11 cellular contexts compared by ENCODE assay signal in the genomic region with DNA sequence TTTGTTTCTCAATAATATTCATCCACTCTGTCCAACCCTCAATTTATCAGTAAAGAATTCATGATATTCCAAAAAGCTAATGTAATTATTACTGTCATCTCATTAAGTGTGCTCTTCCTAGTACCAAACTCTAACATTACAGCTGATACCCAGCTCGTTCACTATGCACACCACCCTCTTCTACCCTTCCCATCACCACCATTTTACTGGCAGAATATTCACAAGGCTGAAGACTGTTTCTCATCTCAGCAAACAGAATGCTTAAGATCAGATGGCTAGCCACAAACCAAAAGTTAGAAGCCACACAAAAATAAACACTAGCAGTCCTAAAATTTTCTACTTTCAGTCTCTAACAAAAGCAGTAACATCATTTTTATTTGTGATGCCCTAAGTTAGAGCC.
DNase-seq lines count a peak whose midpoint lies in the region; ATAC-seq and TF ChIP-seq lines count a peak whose summit lies in the region.
"Had no signal": no experiment of that assay in that cellular context is flagged by ENCODE, and none has a peak within 500 bp of the region (broad histone marks: within the 10 kb centered on the region; RNA-seq: fewer than 3 reads in every experiment).

No MANE protein-coding gene starts in this region.

- TF ChIP-seq CTCF in DOHH2 (IDR thresholded peaks at IDR 0.05; ENCODE audit: low read depth, low read length, poor library complexity, severe bottlenecking) (no peak), Panc1 (IDR thresholded peaks at IDR 0.05) (no peak), psoas muscle (IDR thresholded peaks at IDR 0.05) (no peak)

- peak overlapping the region; percentile 69 for H3K4me2 ChIP-seq in DOHH2 (ENCODE audit: low read length)

- POLR2A ChIA-PET in Panc1 (lab: Charles Lee) = interaction anchor here (0.6 kb wide), 1 partner anchor 48 kb away, joined by 3 read pairs; no protein-coding TSS in a partner anchor
- POLR2A ChIA-PET in HEK293T (lab: Yijun Ruan, JAX) = no interaction called here

- H3K4me3 ChIP-seq in DOHH2 (ENCODE audit: low read length) = peak overlapping the region; percentile 76
- peak overlapping the region in 1 of 2 experiments; percentile 44; a peak in 2 of 4 replicates for H3K4me3 ChIP-seq in Panc1 (ENCODE audit: low read depth in 2 of 2, low read length in 2 of 2)
- peak overlapping the region; percentile 95 for H3K4me3 ChIP-seq in endocrine pancreas (ENCODE audit: control insufficient read depth, insufficient read depth, low read length)
- H3K4me3 ChIP-seq in psoas muscle = peak overlapping the region; percentile 73

- H3K9me2 ChIP-seq in DOHH2 (replicated peaks; ENCODE audit: control insufficient read depth, low read length) = no peaks in the 10 kb centered on the region

- no peak overlapping the region for H3K27ac ChIP-seq in DOHH2 (ENCODE audit: low read depth, low read length)
- peak overlapping the region; percentile 11; the same call in 1 of the 2 replicates for H3K27ac ChIP-seq in Panc1 (ENCODE audit: low read length)
- peak overlapping the region; percentile 90 for H3K27ac ChIP-seq in psoas muscle

- H3K9me3 ChIP-seq in DOHH2 (ENCODE audit: control insufficient read depth, insufficient read depth, low read length) = no peaks in the 10 kb centered on the region
- H3K9me3 ChIP-seq in Panc1 (ENCODE audit: control insufficient read depth, insufficient read depth, low read depth, low read length) = no peaks in the 10 kb centered on the region
- H3K9me3 ChIP-seq in endocrine pancreas (ENCODE audit: control insufficient read depth, low read length) = no peaks in the 10 kb centered on the region
- no peaks in the 10 kb centered on the region for H3K9me3 ChIP-seq in psoas muscle

- ATAC-seq in Panc1 (no peak), psoas muscle (no peak), GM18519 (IDR thresholded peaks at IDR 0.05; ENCODE audit: low FRiP score, unreplicated experiment) (no peak), HG03039 (IDR thresholded peaks at IDR 0.05; ENCODE audit: unreplicated experiment) (no peak)

- no peaks in the 10 kb centered on the region for H4K20me1 ChIP-seq in DOHH2 (ENCODE audit: control insufficient read depth, insufficient read depth, low read depth, low read length)

- H3K36me3 ChIP-seq in DOHH2 (ENCODE audit: control insufficient read depth, low read length) (no peaks in the 10 kb centered on the region), Panc1 (ENCODE audit: control insufficient read depth, insufficient read depth, low read length) (no peaks in the 10 kb centered on the region), endocrine pancreas (ENCODE audit: control insufficient read depth, insufficient read depth, low read length) (no peaks in the 10 kb centered on the region), psoas muscle (ENCODE audit: insufficient read depth in 1 of 2, low read depth in 1 of 2) (no peaks in the 10 kb centered on the region)

- intact Hi-C loops in Panc1 (cut with micrococcal nuclease; ENCODE audit: unreplicated experiment) (no loop called here), psoas muscle (cut with DNase I) (loop anchor here in 1 of 2 donors (10.0 kb wide), 1 partner anchor 282 kb away; no protein-coding TSS in a partner anchor)

- DNase-seq in Panc1 (ENCODE audit: low read depth, low spot score) (no peak), psoas muscle (no peak), HEK293T (ENCODE audit: extremely low spot score) (no peak), NAMALWA (ENCODE audit: low spot score) (no peak)
- DNase-seq: activated B cell treated with CpG ODN at 0.5 μM for 24 hours, EL, NCI-H345 had no signal

- peaks cover 37% of the 10 kb centered on the region for H3K79me2 ChIP-seq in DOHH2 (ENCODE audit: control insufficient read depth, low read length)

- in situ Hi-C loops in Panc1 (cut with HindIII; ENCODE audit: low pct_unique_long_range_greater_than_20kb, low sequenced_read_pairs) = no loop called here

- CTCF ChIA-PET in Panc1 (lab: Charles Lee) (no interaction called here), HEK293T (lab: Yijun Ruan, JAX) (no interaction called here)

- H3K27me3 ChIP-seq in DOHH2 (ENCODE audit: control insufficient read depth, low read length) (no peaks in the 10 kb centered on the region), Panc1 (ENCODE audit: control insufficient read depth, insufficient read depth, low read length) (no peaks in the 10 kb centered on the region), endocrine pancreas (ENCODE audit: control insufficient read depth, insufficient read depth, low read length) (no peaks in the 10 kb centered on the region), psoas muscle (ENCODE audit: insufficient read depth in 3 of 3, low read length in 2 of 3) (no peaks in the 10 kb centered on the region)

- H3K4me1 ChIP-seq in DOHH2 (ENCODE audit: control insufficient read depth, low read length) = peaks cover 50% of the 10 kb centered on the region
- H3K4me1 ChIP-seq in Panc1 (ENCODE audit: control insufficient read depth, insufficient read depth, low read length) = peaks cover 22% of the 10 kb centered on the region
- peaks cover 16% of the 10 kb centered on the region for H3K4me1 ChIP-seq in endocrine pancreas (ENCODE audit: control insufficient read depth, insufficient read depth, low read length)
- peaks cover 27% of the 10 kb centered on the region for H3K4me1 ChIP-seq in psoas muscle

- H3F3A ChIP-seq in DOHH2 (ENCODE audit: control insufficient read depth, insufficient read depth) = peaks cover 5% of the 10 kb centered on the region; the same call in 1 of the 2 replicates

- peak overlapping the region; percentile 56 for H3K9ac ChIP-seq in endocrine pancreas (ENCODE audit: control insufficient read depth, insufficient read depth, low read length)

- 11 to 23% (median 19%) methylated on average over 1 of the region's 1 CpG for WGBS in psoas muscle, 3 donors

- BruUV-seq in Panc1 (replicated peaks; lab: Mats Ljungman, UMichigan) = no TSS peak

TF ChIP-seq in HEK293T, 16 proteins besides CTCF, POLR2A, EP300 and RAD21:
- no peak for TF ChIP-seq HDGF (IDR thresholded peaks at IDR 0.05; ENCODE audit: borderline replicate concordance)
- TF ChIP-seq CTBP1 (IDR thresholded peaks at IDR 0.05; ENCODE audit: borderline replicate concordance) = no peak
- TF ChIP-seq TARDBP (IDR thresholded peaks at IDR 0.05) = no peak
- TF ChIP-seq ARNT (IDR thresholded peaks at IDR 0.05) = no peak
- TF ChIP-seq ELF4 (IDR thresholded peaks at IDR 0.05) = no peak
- no peak for TF ChIP-seq SP1 (IDR thresholded peaks at IDR 0.05)
- TF ChIP-seq, protein P1, sequence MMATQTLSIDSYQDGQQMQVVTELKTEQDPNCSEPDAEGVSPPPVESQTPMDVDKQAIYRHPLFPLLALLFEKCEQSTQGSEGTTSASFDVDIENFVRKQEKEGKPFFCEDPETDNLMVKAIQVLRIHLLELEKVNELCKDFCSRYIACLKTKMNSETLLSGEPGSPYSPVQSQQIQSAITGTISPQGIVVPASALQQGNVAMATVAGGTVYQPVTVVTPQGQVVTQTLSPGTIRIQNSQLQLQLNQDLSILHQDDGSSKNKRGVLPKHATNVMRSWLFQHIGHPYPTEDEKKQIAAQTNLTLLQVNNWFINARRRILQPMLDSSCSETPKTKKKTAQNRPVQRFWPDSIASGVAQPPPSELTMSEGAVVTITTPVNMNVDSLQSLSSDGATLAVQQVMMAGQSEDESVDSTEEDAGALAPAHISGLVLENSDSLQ (IDR thresholded peaks at IDR 0.05) = no peak
